Comparison of ENCODE assay signal across 17 cellular contexts in the genomic region with DNA sequence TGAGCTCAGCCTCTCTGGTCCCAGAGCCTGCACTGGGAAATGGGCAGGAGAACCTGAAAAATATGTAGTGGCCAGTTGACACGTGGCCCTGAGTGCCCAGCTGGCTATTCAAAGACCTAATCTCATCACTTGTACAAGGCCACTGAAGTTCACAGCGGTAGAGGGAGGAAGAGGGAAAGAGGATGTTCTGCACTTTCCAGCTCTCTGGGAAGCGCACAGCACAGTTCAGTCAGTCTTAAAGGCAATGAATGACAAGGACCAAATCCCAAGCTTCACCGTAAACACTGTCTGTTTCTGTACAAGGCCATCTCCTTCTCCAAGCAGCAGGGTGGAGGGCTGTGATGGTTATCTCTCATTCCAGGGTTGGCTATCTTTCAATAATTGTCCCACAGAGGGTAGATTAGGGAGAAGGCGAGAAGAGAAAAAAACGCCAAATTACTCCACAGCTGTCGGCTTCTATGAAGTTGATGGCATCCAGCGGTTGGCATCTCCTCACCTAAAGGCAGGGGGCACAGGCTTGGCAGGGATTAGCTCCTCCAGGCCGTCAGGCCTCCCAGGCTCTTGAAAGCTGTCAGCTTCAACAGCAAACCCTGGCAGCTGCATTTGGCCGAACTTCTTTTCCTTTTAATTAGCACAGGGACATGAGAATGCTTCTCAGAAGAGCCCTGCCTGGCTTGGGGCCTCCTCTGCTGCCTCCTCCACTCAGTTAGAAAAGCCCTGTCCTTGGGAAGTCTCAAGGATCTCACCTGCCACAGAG.
"Had no signal": no experiment of that assay in that cellular context is flagged by ENCODE, and none has a peak within 500 bp of the region (broad histone marks: within the 10 kb centered on the region; RNA-seq: fewer than 3 reads in every experiment).

No MANE protein-coding gene starts in this region.

- H3K4me3 Mint-ChIP-seq: activated CD8-positive, alpha-beta memory T cell treated with anti-CD3 and anti-CD28 coated beads, Interleukin-2, amount 10 ng/mL, durations not matched to agents 7 days and 5 days; activated T-cell treated with anti-CD3 and anti-CD28 coated beads, Interleukin-2, amount 50 U/mL, for 4 hours; central memory CD8-positive, alpha-beta T cell; mesothelial cell of epicardium; T-cell had no signal

- H3K4me1 ChIP-seq: body of pancreas, lower lobe of right lung had no signal

- H3K4me3 ChIP-seq: body of pancreas, lower lobe of right lung had no signal

- H3K27ac Mint-ChIP-seq: activated naive CD4-positive, alpha-beta T cell treated with anti-CD3 and anti-CD28 coated beads, Interleukin-2, amount 50 U/mL, for 72 hours; mesothelial cell of epicardium; T-cell had no signal

- H3K27me3 Mint-ChIP-seq: activated CD8-positive, alpha-beta memory T cell treated with anti-CD3 and anti-CD28 coated beads, Interleukin-2, amount 10 ng/mL, durations not matched to agents 7 days and 5 days; central memory CD8-positive, alpha-beta T cell; T-cell had no signal

- DNase-seq: activated CD4-positive, alpha-beta T cell treated with anti-CD3 and anti-CD28 coated beads, Interleukin-2, amount 50 U/mL, for 48 hours; activated CD4-positive, CD25-positive, alpha-beta regulatory T cell treated with anti-CD3 and anti-CD28 coated beads, Interleukin-2, amount 50 U/mL, for 72 hours; activated CD8-positive, alpha-beta memory T cell treated with anti-CD3 and anti-CD28 coated beads, Interleukin-2, amount 10 ng/mL, durations not matched to agents 7 days and 5 days; activated effector memory CD4-positive, alpha-beta T cell treated with Interleukin-2 at 50 U/mL for 16 hours; activated T-cell treated with anti-CD3 and anti-CD28 coated beads, Interleukin-2, amount 50 U/mL, for 4 hours; body of pancreas; effector CD8-positive, alpha-beta T cell; foreskin fibroblast; glutamatergic neuron; lower lobe of right lung; stimulated activated CD4-positive, alpha-beta T cell treated with anti-CD3 and anti-CD28 coated beads, Interleukin-12 subunit alpha, Interleukin-12 subunit beta, amount 100 ng/mL, for 4 hours; stimulated activated CD4-positive, alpha-beta T cell treated with anti-CD3 and anti-CD28 coated beads, Interleukin-2, amount 100 ng/mL, for 24 hours; T-cell; T1000 had no signal

- H3K36me3 Mint-ChIP-seq: mesothelial cell of epicardium had no signal

- H3K9me3 ChIP-seq: body of pancreas, lower lobe of right lung had no signal

- H3K4me1 Mint-ChIP-seq: mesothelial cell of epicardium had no signal

- H3K9me3 Mint-ChIP-seq: central memory CD8-positive, alpha-beta T cell; T-cell had no signal

- H3K27me3 ChIP-seq: body of pancreas had no signal

- ATAC-seq: activated CD8-positive, alpha-beta memory T cell treated with anti-CD3 and anti-CD28 coated beads, Interleukin-2, amount 10 ng/mL, durations not matched to agents 7 days and 5 days; activated naive CD4-positive, alpha-beta T cell treated with anti-CD3 and anti-CD28 coated beads, Interleukin-2, amount 50 U/mL, for 72 hours; activated T-cell treated with anti-CD3 and anti-CD28 coated beads, Interleukin-2, amount 50 U/mL, for 4 hours; body of pancreas; lower lobe of right lung; T-cell had no signal

- H3K36me3 ChIP-seq: lower lobe of right lung had no signal

- H3K27ac ChIP-seq: body of pancreas, lower lobe of right lung had no signal
